Comparison of ENCODE assay signal across 29 cellular contexts in the genomic region with DNA sequence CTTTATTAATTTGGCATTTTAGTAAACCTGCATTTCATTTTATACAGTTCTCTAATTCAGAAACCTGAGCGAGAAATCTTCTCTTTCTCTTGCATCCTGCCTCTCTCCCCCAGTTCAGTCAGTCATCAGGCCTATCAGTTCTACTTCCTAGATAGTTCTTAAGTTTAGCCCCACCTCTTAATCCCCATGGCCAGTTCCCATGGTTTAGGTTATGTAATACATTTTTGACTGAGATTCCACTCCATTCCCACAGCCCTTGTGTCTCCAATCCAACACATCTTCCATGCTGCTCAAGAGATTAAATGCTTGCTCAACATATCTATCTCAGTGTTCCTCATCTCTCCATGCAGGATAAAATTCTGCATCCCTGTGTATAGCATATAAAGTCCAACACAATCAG.
"Had no signal": no experiment of that assay in that cellular context is flagged by ENCODE, and none has a peak within 500 bp of the region (broad histone marks: within the 10 kb centered on the region; RNA-seq: fewer than 3 reads in every experiment).

No MANE protein-coding gene starts in this region.

- H3K4me1 Mint-ChIP-seq: activated B cell treated with CpG ODN at 0.5 μM for 24 hours had no signal

- H2AFZ ChIP-seq: hepatocyte, neural progenitor cell, parathyroid adenoma had no signal

- H3K79me2 ChIP-seq: hepatocyte, parathyroid adenoma had no signal

- H3K27ac ChIP-seq: colonic mucosa, dorsolateral prefrontal cortex, gastroesophageal sphincter, hepatocyte, neural progenitor cell, parathyroid adenoma, psoas muscle, right atrium auricular region, testis had no signal

- H3K36me3 ChIP-seq: adrenal gland, colonic mucosa, gastroesophageal sphincter, neural progenitor cell, right atrium auricular region, transverse colon had no signal

- H3K4me3 ChIP-seq: adrenal gland, colonic mucosa, dorsolateral prefrontal cortex, gastroesophageal sphincter, hepatocyte, neural progenitor cell, psoas muscle, right atrium auricular region, testis, transverse colon had no signal

- ATAC-seq: gastroesophageal sphincter; naive thymus-derived CD8-positive, alpha-beta T cell; psoas muscle; stimulated activated naive CD8-positive, alpha-beta T cell treated with anti-CD3 and anti-CD28 coated beads, Interleukin-15, Interleukin-2, amounts not matched to agents 100 U/mL and 50 U/mL, for 24 hours had no signal

- H3K27me3 ChIP-seq: adrenal gland, colonic mucosa, dorsolateral prefrontal cortex, gastroesophageal sphincter, hepatocyte, neural progenitor cell, right atrium auricular region, testis, transverse colon had no signal

- H3K9me3 ChIP-seq: adrenal gland, colonic mucosa, gastroesophageal sphincter, psoas muscle, right atrium auricular region, testis, transverse colon had no signal

- DNase-seq: activated B cell treated with CpG ODN at 0.5 μM for 24 hours; activated CD4-positive, alpha-beta T cell treated with anti-CD3 and anti-CD28 coated beads, Interleukin-2, amount 50 U/mL, for 4 hours; activated effector memory CD4-positive, alpha-beta T cell treated with anti-CD3 and anti-CD28 coated beads, Interleukin-2, amount 50 U/mL, for 16 hours; activated naive CD4-positive, alpha-beta T cell treated with anti-CD3 and anti-CD28 coated beads for 36 hours; activated naive CD8-positive, alpha-beta T cell treated with anti-CD3 and anti-CD28 coated beads for 36 hours; activated T-cell treated with anti-CD3 and anti-CD28 coated beads, Interleukin-2, amount 50 U/mL, for 1 hour; adrenal gland; colonic mucosa; dorsolateral prefrontal cortex; effector memory CD4-positive, alpha-beta T cell; erythroblast; islet precursor cell; mammary epithelial cell; naive thymus-derived CD8-positive, alpha-beta T cell; occipital lobe; psoas muscle; stimulated activated CD4-positive, alpha-beta T cell treated with anti-CD3 and anti-CD28 coated beads, Interleukin-2, amount 100 ng/mL, for 48 hours; stimulated activated naive CD8-positive, alpha-beta T cell treated with anti-CD3 and anti-CD28 coated beads, Interleukin-15, Interleukin-2, amounts not matched to agents 100 U/mL and 50 U/mL, for 24 hours; T-helper 1 cell; testis; transverse colon had no signal

- H3K27ac Mint-ChIP-seq: activated B cell treated with CpG ODN at 0.5 μM for 24 hours; activated naive CD8-positive, alpha-beta T cell treated with anti-CD3 and anti-CD28 coated beads for 36 hours; activated T-helper 1 cell treated with anti-CD3 and anti-CD28 coated beads, Interleukin-12 subunit alpha, Interleukin-12 subunit beta, Interleukin-2, Interleukin-4 antibody, amounts not matched to agents 30 ng/mL and 10 ng/mL and 1 ng/mL, durations not matched to agents 14 hours and 24 hours and 36 hours; mesothelial cell of epicardium; naive thymus-derived CD8-positive, alpha-beta T cell; T-helper 2 cell treated with Interferon-gamma antibody and Interleukin-4, amounts not matched to agents 5 μg/mL and 100 μg/mL, for 36 hours had no signal

- H3K4me1 ChIP-seq: adrenal gland, colonic mucosa, right atrium auricular region, testis had no signal

- H3K36me3 Mint-ChIP-seq: activated naive CD8-positive, alpha-beta T cell treated with anti-CD3 and anti-CD28 coated beads for 36 hours; mesothelial cell of epicardium; naive thymus-derived CD8-positive, alpha-beta T cell; neural progenitor cell had no signal

- H3K4me3 Mint-ChIP-seq: activated B cell treated with CpG ODN at 0.5 μM for 24 hours; activated naive CD4-positive, alpha-beta T cell treated with anti-CD3 and anti-CD28 coated beads for 36 hours; activated naive CD8-positive, alpha-beta T cell treated with anti-CD3 and anti-CD28 coated beads for 36 hours; activated T-helper 1 cell treated with anti-CD3 and anti-CD28 coated beads, Interleukin-12 subunit alpha, Interleukin-12 subunit beta, Interleukin-2, Interleukin-4 antibody, amounts not matched to agents 30 ng/mL and 10 ng/mL and 1 ng/mL, durations not matched to agents 14 hours and 24 hours and 36 hours; mesothelial cell of epicardium; naive thymus-derived CD8-positive, alpha-beta T cell; neural progenitor cell; T-helper 2 cell treated with Interferon-gamma antibody and Interleukin-4, amounts not matched to agents 5 μg/mL and 100 μg/mL, for 36 hours had no signal

- H3K9me3 Mint-ChIP-seq: activated B cell treated with CpG ODN at 0.5 μM for 24 hours; activated naive CD4-positive, alpha-beta T cell treated with anti-CD3 and anti-CD28 coated beads for 36 hours; activated naive CD8-positive, alpha-beta T cell treated with anti-CD3 and anti-CD28 coated beads for 36 hours; activated T-helper 1 cell treated with anti-CD3 and anti-CD28 coated beads, Interleukin-12 subunit alpha, Interleukin-12 subunit beta, Interleukin-2, Interleukin-4 antibody, amounts not matched to agents 30 ng/mL and 10 ng/mL and 1 ng/mL, durations not matched to agents 14 hours and 24 hours and 36 hours; mesothelial cell of epicardium; neural progenitor cell; T-helper 2 cell treated with Interferon-gamma antibody and Interleukin-4, amounts not matched to agents 5 μg/mL and 100 μg/mL, for 36 hours had no signal

- H3K4me2 ChIP-seq: hepatocyte had no signal

- H3K9ac ChIP-seq: neural progenitor cell, parathyroid adenoma had no signal
